ENCODE assay signal across 1 cellular context in genomic region chr4:107210450-107211239, GRCh38.
TF ChIP-seq lines count a peak whose summit lies in the region.

No MANE protein-coding gene starts in this region.

TF ChIP-seq in A549, 52 proteins besides CTCF, POLR2A, EP300 and RAD21 (continued from another document):
- TF ChIP-seq BCL3 (IDR thresholded peaks at IDR 0.05) (no peak), PBX3 (IDR thresholded peaks at IDR 0.05) (no peak), JUN (IDR thresholded peaks at IDR 0.05) (no peak), KDM5A (IDR thresholded peaks at IDR 0.05) (no peak), NFE2L2 (conservative IDR thresholded peaks at IDR 0.05; ENCODE audit: low read length) (peak; percentile 86), HOXB13 (CRISPR knock-in tag; IDR thresholded peaks at IDR 0.05; ENCODE audit: low read depth) (no peak), EHF (CRISPR knock-in tag; IDR thresholded peaks at IDR 0.05) (no peak), HDAC2 (IDR thresholded peaks at IDR 0.05) (no peak), NPAS2 (CRISPR knock-in tag; IDR thresholded peaks at IDR 0.05; ENCODE audit: borderline replicate concordance) (no peak)
